Comparison of ENCODE assay signal across 1 cellular context in genomic region chr5:173573126-173573960, GRCh38.
TF ChIP-seq lines count a peak whose summit lies in the region.

No MANE protein-coding gene starts in this region.

TF ChIP-seq in HepG2, 621 proteins besides CTCF, POLR2A, EP300 and RAD21 (continued from another document and continues in another):
- no peak for TF ChIP-seq ZBTB10 (CRISPR knock-in tag; IDR thresholded peaks at IDR 0.05; ENCODE audit: borderline replicate concordance)
- TF ChIP-seq KDM5B (CRISPR knock-in tag; IDR thresholded peaks at IDR 0.05; ENCODE audit: borderline replicate concordance): 0 out of 2 replicates have a peak, but pooled peaks have one; percentile 20
- TF ChIP-seq HNRNPL (IDR thresholded peaks at IDR 0.05; ENCODE audit: low read depth, low read length): no peak
- 0 out of 2 replicates have a peak, but pooled peaks have one; percentile 28 for TF ChIP-seq ZNF788 (CRISPR knock-in tag; IDR thresholded peaks at IDR 0.05; ENCODE audit: borderline replicate concordance)
- no peak for TF ChIP-seq FOXJ3 (CRISPR knock-in tag; IDR thresholded peaks at IDR 0.05; ENCODE audit: borderline replicate concordance)
- TF ChIP-seq ZNF878 (CRISPR knock-in tag; IDR thresholded peaks at IDR 0.05): no peak
- no peak for TF ChIP-seq FOSL1 (CRISPR knock-in tag; IDR thresholded peaks at IDR 0.05; ENCODE audit: borderline replicate concordance)
- 0 out of 2 replicates have a peak, but pooled peaks have one; percentile 35 for TF ChIP-seq ZNF747 (CRISPR knock-in tag; IDR thresholded peaks at IDR 0.05; ENCODE audit: borderline replicate concordance)
- TF ChIP-seq SALL1 (CRISPR knock-in tag; IDR thresholded peaks at IDR 0.05): peak; percentile 52; the same call in 1 of the 2 replicates
- TF ChIP-seq TFDP1 (CRISPR knock-in tag; IDR thresholded peaks at IDR 0.05; ENCODE audit: borderline replicate concordance): no peak
- no peak for TF ChIP-seq SKIL (CRISPR knock-in tag; IDR thresholded peaks at IDR 0.05; ENCODE audit: borderline replicate concordance)
- no peak for TF ChIP-seq ZNF205 (CRISPR knock-in tag; IDR thresholded peaks at IDR 0.05)
- TF ChIP-seq POGK (CRISPR knock-in tag; conservative IDR thresholded peaks at IDR 0.05): 0 out of 2 replicates have a peak, but pooled peaks have one; percentile 38
- TF ChIP-seq ZNF687 (CRISPR knock-in tag; IDR thresholded peaks at IDR 0.05): peak; percentile 43
- TF ChIP-seq UBTF (CRISPR knock-in tag; IDR thresholded peaks at IDR 0.05): peak; percentile 47; the same call in 1 of the 2 replicates
- no peak for TF ChIP-seq TGIF2 (CRISPR knock-in tag; IDR thresholded peaks at IDR 0.05)
- 0 out of 2 replicates have a peak, but pooled peaks have one; percentile 7 for TF ChIP-seq BHLHE40 (IDR thresholded peaks at IDR 0.05; ENCODE audit: low read length)
- no peak for TF ChIP-seq SNRNP70 (IDR thresholded peaks at IDR 0.05; ENCODE audit: low read depth, low read length)
- TF ChIP-seq SALL2 (CRISPR knock-in tag; IDR thresholded peaks at IDR 0.05): 0 out of 2 replicates have a peak, but pooled peaks have one; percentile 41
- no peak for TF ChIP-seq ZC3H4 (CRISPR knock-in tag; IDR thresholded peaks at IDR 0.05; ENCODE audit: borderline replicate concordance)
- TF ChIP-seq SOX6 (IDR thresholded peaks at IDR 0.05): no peak
- TF ChIP-seq SOX6 (CRISPR knock-in tag; IDR thresholded peaks at IDR 0.05): 0 out of 2 replicates have a peak, but pooled peaks have one; percentile 24
- no peak for TF ChIP-seq PBX2 (CRISPR knock-in tag; IDR thresholded peaks at IDR 0.05)
- no peak for TF ChIP-seq SRF (IDR thresholded peaks at IDR 0.05; ENCODE audit: low read depth, low read length)
- TF ChIP-seq MIER2 (CRISPR knock-in tag; IDR thresholded peaks at IDR 0.05): no peak
- no peak for TF ChIP-seq RBFOX2 (IDR thresholded peaks at IDR 0.05; ENCODE audit: low read depth, low read length)
- TF ChIP-seq ZNF143 (CRISPR knock-in tag; IDR thresholded peaks at IDR 0.05): no peak
- TF ChIP-seq MYC (CRISPR knock-in tag; IDR thresholded peaks at IDR 0.05; ENCODE audit: borderline replicate concordance): no peak
- no peak for TF ChIP-seq ZNF431 (CRISPR knock-in tag; IDR thresholded peaks at IDR 0.05; ENCODE audit: borderline replicate concordance, low read depth)
- no peak for TF ChIP-seq GMEB1 (CRISPR knock-in tag; IDR thresholded peaks at IDR 0.05; ENCODE audit: borderline replicate concordance)
- TF ChIP-seq XRCC5 (optimal IDR thresholded peaks at IDR 0.05; ENCODE audit: low read length): peak; percentile 86
- peak; percentile 54; the same call in 1 of the 2 replicates for TF ChIP-seq ZNF772 (CRISPR knock-in tag; IDR thresholded peaks at IDR 0.05)
- TF ChIP-seq MXD1 (CRISPR knock-in tag; IDR thresholded peaks at IDR 0.05): no peak
- TF ChIP-seq KDM1A (CRISPR knock-in tag; IDR thresholded peaks at IDR 0.05): no peak
- TF ChIP-seq TIGD3 (CRISPR knock-in tag; IDR thresholded peaks at IDR 0.05; ENCODE audit: borderline replicate concordance): no peak
- TF ChIP-seq TEAD2 (CRISPR knock-in tag; IDR thresholded peaks at IDR 0.05): no peak
